14 cellular contexts compared by ENCODE assay signal in the genomic region with DNA sequence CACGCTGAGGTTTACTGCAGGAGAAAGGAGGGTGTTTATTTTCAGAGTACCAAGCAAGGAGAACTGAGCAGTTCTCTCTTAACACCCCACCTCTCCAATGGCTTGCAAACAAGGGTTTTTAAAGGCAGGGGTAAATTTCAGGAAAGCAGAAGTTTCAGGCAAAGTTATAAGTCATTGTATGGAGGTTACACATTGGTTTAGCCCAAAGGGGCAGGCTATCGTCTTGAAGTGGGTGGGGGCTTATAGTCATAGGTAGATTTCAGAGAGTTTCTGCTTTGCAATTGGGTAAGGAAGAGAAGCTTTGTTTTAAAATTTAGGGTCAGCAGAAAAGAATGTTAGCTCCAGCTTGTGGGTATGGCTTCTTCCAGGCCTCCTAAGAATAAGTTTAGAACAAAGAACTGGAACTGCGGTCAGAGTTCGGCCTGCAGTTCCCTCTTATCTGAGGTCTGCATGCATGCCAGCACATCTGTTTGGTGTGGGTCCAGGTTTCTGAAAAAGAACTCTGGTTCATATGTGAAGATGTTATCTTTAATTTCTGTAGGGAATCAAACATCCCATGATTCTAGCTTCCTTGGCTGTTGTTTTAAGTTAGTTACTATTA.
DNase-seq lines count a peak whose midpoint lies in the region; ATAC-seq and TF ChIP-seq lines count a peak whose summit lies in the region.
"Had no signal": no experiment of that assay in that cellular context is flagged by ENCODE, and none has a peak within 500 bp of the region (broad histone marks: within the 10 kb centered on the region; RNA-seq: fewer than 3 reads in every experiment).

No MANE protein-coding gene starts in this region.

- peaks cover 83% of the 10 kb centered on the region for H3K36me3 Mint-ChIP-seq in stimulated activated naive CD8-positive, alpha-beta T cell treated with anti-CD3 and anti-CD28 coated beads, Interleukin-15, Interleukin-2, amounts not matched to agents 100 ng/mL and 50 ng/mL, for 24 hours (ENCODE audit: low read depth)
- H3K36me3 Mint-ChIP-seq in activated naive CD8-positive, alpha-beta T cell treated with anti-CD3 and anti-CD28 coated beads for 36 hours, result peaks cover 40% of the 10 kb centered on the region

- TF ChIP-seq CTCF in mucosa of descending colon (IDR thresholded peaks at IDR 0.05), result no peak

- no peaks in the 10 kb centered on the region for H3K4me1 ChIP-seq in mucosa of descending colon (ENCODE audit: low read depth)
- H3K4me1 ChIP-seq: left lung had no signal

- ATAC-seq in stimulated activated naive CD8-positive, alpha-beta T cell treated with anti-CD3 and anti-CD28 coated beads, Interleukin-15, Interleukin-2, amounts not matched to agents 100 U/mL and 50 U/mL, for 24 hours, result no peak
- ATAC-seq in left ventricle myocardium superior, result peak; percentile 80
- ATAC-seq in mucosa of descending colon, result no peak
- ATAC-seq in GM18861 (IDR thresholded peaks at IDR 0.05; ENCODE audit: unreplicated experiment), result no peak
- ATAC-seq in GM18868 (IDR thresholded peaks at IDR 0.05; ENCODE audit: unreplicated experiment), result no peak
- ATAC-seq: left lung had no signal

- peaks cover 8% of the 10 kb centered on the region for H3K4me1 Mint-ChIP-seq in stimulated activated naive CD8-positive, alpha-beta T cell treated with anti-CD3 and anti-CD28 coated beads, Interleukin-15, Interleukin-2, amounts not matched to agents 100 ng/mL and 50 ng/mL, for 24 hours (ENCODE audit: low read depth)
- peaks cover 2% of the 10 kb centered on the region for H3K4me1 Mint-ChIP-seq in activated naive CD8-positive, alpha-beta T cell treated with anti-CD3 and anti-CD28 coated beads for 36 hours

- no peak overlapping the region for H3K4me3 ChIP-seq in mucosa of descending colon
- H3K4me3 ChIP-seq: left lung had no signal

- no peaks in the 10 kb centered on the region for H3K36me3 ChIP-seq in mucosa of descending colon (ENCODE audit: low read depth)

- H3K9me3 Mint-ChIP-seq in stimulated activated naive CD8-positive, alpha-beta T cell treated with anti-CD3 and anti-CD28 coated beads, Interleukin-15, Interleukin-2, amounts not matched to agents 100 ng/mL and 50 ng/mL, for 24 hours, result no peaks in the 10 kb centered on the region
- H3K9me3 Mint-ChIP-seq in activated naive CD8-positive, alpha-beta T cell treated with anti-CD3 and anti-CD28 coated beads for 36 hours, result no peaks in the 10 kb centered on the region

- DNase-seq in stimulated activated naive CD8-positive, alpha-beta T cell treated with anti-CD3 and anti-CD28 coated beads, Interleukin-15, Interleukin-2, amounts not matched to agents 100 U/mL and 50 U/mL, for 24 hours, result no peak
- no peak for DNase-seq in activated naive CD8-positive, alpha-beta T cell treated with anti-CD3 and anti-CD28 coated beads for 36 hours
- DNase-seq in left ventricle myocardium superior (peak; percentile 37), mucosa of descending colon (no peak)
- no peak for DNase-seq in stimulated activated CD4-positive, alpha-beta T cell treated with anti-CD3 and anti-CD28 coated beads, Interleukin-2, amount 100 ng/mL, for 48 hours
- DNase-seq: activated T-cell treated with anti-CD3 and anti-CD28 coated beads, Interleukin-2, amount 50 U/mL, for 1 hour; glutamatergic neuron; GOT3; left lung; RPMI8226; stimulated activated naive CD4-positive, alpha-beta T cell had no signal

- H3K27ac Mint-ChIP-seq in stimulated activated naive CD8-positive, alpha-beta T cell treated with anti-CD3 and anti-CD28 coated beads, Interleukin-15, Interleukin-2, amounts not matched to agents 100 ng/mL and 50 ng/mL, for 24 hours, result peak overlapping the region; percentile 68
- peak overlapping the region; percentile 73 for H3K27ac Mint-ChIP-seq in activated naive CD8-positive, alpha-beta T cell treated with anti-CD3 and anti-CD28 coated beads for 36 hours

- H3K9me3 ChIP-seq in mucosa of descending colon, result no peaks in the 10 kb centered on the region
- H3K9me3 ChIP-seq: left lung had no signal

- intact Hi-C loops in left ventricle myocardium superior (cut with micrococcal nuclease), result no loop called here
- intact Hi-C loops in mucosa of descending colon (cut with DNase I, micrococcal nuclease), result no loop called here

- H3K27me3 Mint-ChIP-seq in stimulated activated naive CD8-positive, alpha-beta T cell treated with anti-CD3 and anti-CD28 coated beads, Interleukin-15, Interleukin-2, amounts not matched to agents 100 ng/mL and 50 ng/mL, for 24 hours, result no peaks in the 10 kb centered on the region
- no peaks in the 10 kb centered on the region for H3K27me3 Mint-ChIP-seq in activated naive CD8-positive, alpha-beta T cell treated with anti-CD3 and anti-CD28 coated beads for 36 hours

- H3K4me3 Mint-ChIP-seq in stimulated activated naive CD8-positive, alpha-beta T cell treated with anti-CD3 and anti-CD28 coated beads, Interleukin-15, Interleukin-2, amounts not matched to agents 100 ng/mL and 50 ng/mL, for 24 hours, result no peak overlapping the region
- no peak overlapping the region for H3K4me3 Mint-ChIP-seq in activated naive CD8-positive, alpha-beta T cell treated with anti-CD3 and anti-CD28 coated beads for 36 hours
